In genomic region chr7:80187279-80187678, GRCh38 we compare ENCODE assay signal across 27 cellular contexts. TPM values are rescaled to one million over a fixed set of nuclear protein-coding genes. Genes with fewer than 3 reads are reported as not detected.
DNase-seq lines count a peak whose midpoint lies in the region; ATAC-seq lines count a peak whose summit lies in the region.
"Had no signal": no experiment of that assay in that cellular context is flagged by ENCODE, and none has a peak within 500 bp of the region (broad histone marks: within the 10 kb centered on the region; RNA-seq: fewer than 3 reads in every experiment).

No MANE protein-coding gene starts in this region.

- peak overlapping the region; percentile 6; the same call in 1 of the 2 replicates for H3K27ac ChIP-seq in SJSA1
- H3K27ac ChIP-seq: ovary, uterus had no signal

- H3K4me3 ChIP-seq in SJSA1, result no peak overlapping the region
- H3K4me3 ChIP-seq: adrenal gland, ovary, uterus had no signal

- peaks cover 7% of the 10 kb centered on the region; the same call in 1 of the 2 replicates for H3K36me3 ChIP-seq in SJSA1
- H3K36me3 ChIP-seq: adrenal gland, ovary, uterus had no signal

- ATAC-seq in HG02571 (IDR thresholded peaks at IDR 0.05; ENCODE audit: unreplicated experiment) (no peak), GM18502 (IDR thresholded peaks at IDR 0.05; ENCODE audit: poor library complexity, unreplicated experiment) (no peak)
- ATAC-seq: activated CD8-positive, alpha-beta T cell treated with anti-CD3 and anti-CD28 coated beads, Interleukin-2, amount 10 ng/mL, durations not matched to agents 7 days and 5 days; right cardiac atrium had no signal

- peak; percentile 40 for DNase-seq in Ammon's horn (ENCODE audit: low spot score)
- DNase-seq in SJSA1 (ENCODE audit: low read depth in 1 of 2, low spot score in 2 of 2), result no peak
- DNase-seq in fibroblast of peridontal ligament (ENCODE audit: extremely low read depth), result peak; percentile 14
- DNase-seq in occipital lobe (lab: John Stamatoyannopoulos, UW), result peak; percentile 47
- DNase-seq in stimulated activated CD4-positive, alpha-beta T cell treated with anti-CD3 and anti-CD28 coated beads, Interleukin-4, amount 100 ng/mL, for 4 hours, result no peak
- DNase-seq in AG20443 (ENCODE audit: low spot score), result no peak
- DNase-seq: activated CD8-positive, alpha-beta T cell treated with anti-CD3 and anti-CD28 coated beads, Interleukin-2, amount 10 ng/mL, durations not matched to agents 7 days and 5 days; activated T-cell treated with anti-CD3 and anti-CD28 coated beads, Interleukin-2, amount 50 U/mL, for 1 hour; adrenal gland; CD4-positive, CD25-positive, alpha-beta regulatory T cell; DMS153; GDM1; HCEC 1CT; KBM-7; mesenchymal stem cell; MV-4-11; naive B cell; NCI-H187; NCI-H226; NCI-H82; ovary; right cardiac atrium; T1000; uterus had no signal

- H3K9me3 ChIP-seq in SJSA1 (replicated peaks), result no peaks in the 10 kb centered on the region
- H3K9me3 ChIP-seq: adrenal gland, ovary, uterus had no signal

- H3K27me3 ChIP-seq in SJSA1 (replicated peaks), result no peaks in the 10 kb centered on the region
- H3K27me3 ChIP-seq: adrenal gland, ovary, uterus had no signal

- peaks cover 23% of the 10 kb centered on the region for H3K4me1 ChIP-seq in SJSA1 (replicated peaks)
- H3K4me1 ChIP-seq: uterus had no signal

RNA-seq across cellular contexts. Expression of gene GNAI1, which starts 52.6 kb away (rescaled TPM):
- 79.9 and 90.7 TPM in 2 replicates for total RNA-seq in SJSA1 (2014; rRNA removed; shearing (Covaris generic))
- total RNA-seq in occipital lobe, result 196 TPM
- total RNA-seq: activated CD8-positive, alpha-beta T cell treated with anti-CD3 and anti-CD28 coated beads, Interleukin-2, amount 10 ng/mL, durations not matched to agents 7 days and 5 days; OCI-LY7 had no signal

Comparison
In these comparisons a context has a peak if more than half of its experiments do, and no peak if none do; other contexts are left out.
1. DNase-seq: peak in Ammon's horn (single experiment), fibroblast of peridontal ligament (single experiment) and occipital lobe (single experiment); none in SJSA1 (0 of 2), stimulated activated CD4-positive, alpha-beta T cell treated with anti-CD3 and anti-CD28 coated beads, Interleukin-4, amount 100 ng/mL, for 4 hours (0 of 2) and AG20443 (single experiment).